In genomic region chr21:33254766-33255165, GRCh38 we compare ENCODE assay signal across 12 cellular contexts.
"Had no signal": no experiment of that assay in that cellular context is flagged by ENCODE, and none has a peak within 500 bp of the region (broad histone marks: within the 10 kb centered on the region; RNA-seq: fewer than 3 reads in every experiment).

No MANE protein-coding gene starts in this region.

- ATAC-seq: natural killer cell, right cardiac atrium had no signal

- H3K9me3 Mint-ChIP-seq: activated CD4-positive, alpha-beta T cell treated with anti-CD3 and anti-CD28 coated beads, Interleukin-2, amount 10 ng/mL, durations not matched to agents 24 days and 14 days; natural killer cell had no signal

- DNase-seq: activated CD4-positive, alpha-beta T cell treated with anti-CD3 and anti-CD28 coated beads, Interleukin-2, amount 10 ng/mL, durations not matched to agents 24 days and 14 days; esophagus squamous epithelium; foreskin fibroblast; glutamatergic neuron; natural killer cell; nucleus accumbens; right cardiac atrium; small intestine had no signal

- H3K4me3 Mint-ChIP-seq: activated CD4-positive, alpha-beta T cell treated with anti-CD3 and anti-CD28 coated beads, Interleukin-2, amount 10 ng/mL, durations not matched to agents 24 days and 14 days; natural killer cell had no signal

- H3K9me3 ChIP-seq: ascending aorta, esophagus squamous epithelium had no signal

- H3K27ac Mint-ChIP-seq: progenitor cell of endocrine pancreas had no signal

- H3K27me3 Mint-ChIP-seq: activated CD4-positive, alpha-beta T cell treated with anti-CD3 and anti-CD28 coated beads, Interleukin-2, amount 10 ng/mL, durations not matched to agents 24 days and 14 days; progenitor cell of endocrine pancreas had no signal

- H3K27me3 ChIP-seq: ascending aorta, esophagus squamous epithelium, tibial nerve had no signal

- FAIRE-seq: bronchial epithelial cell, small intestine had no signal

- H3K27ac ChIP-seq: ascending aorta, esophagus squamous epithelium, tibial nerve had no signal

- H3K4me1 ChIP-seq: ascending aorta, esophagus squamous epithelium had no signal
